20 cellular contexts compared by ENCODE assay signal in the genomic region with DNA sequence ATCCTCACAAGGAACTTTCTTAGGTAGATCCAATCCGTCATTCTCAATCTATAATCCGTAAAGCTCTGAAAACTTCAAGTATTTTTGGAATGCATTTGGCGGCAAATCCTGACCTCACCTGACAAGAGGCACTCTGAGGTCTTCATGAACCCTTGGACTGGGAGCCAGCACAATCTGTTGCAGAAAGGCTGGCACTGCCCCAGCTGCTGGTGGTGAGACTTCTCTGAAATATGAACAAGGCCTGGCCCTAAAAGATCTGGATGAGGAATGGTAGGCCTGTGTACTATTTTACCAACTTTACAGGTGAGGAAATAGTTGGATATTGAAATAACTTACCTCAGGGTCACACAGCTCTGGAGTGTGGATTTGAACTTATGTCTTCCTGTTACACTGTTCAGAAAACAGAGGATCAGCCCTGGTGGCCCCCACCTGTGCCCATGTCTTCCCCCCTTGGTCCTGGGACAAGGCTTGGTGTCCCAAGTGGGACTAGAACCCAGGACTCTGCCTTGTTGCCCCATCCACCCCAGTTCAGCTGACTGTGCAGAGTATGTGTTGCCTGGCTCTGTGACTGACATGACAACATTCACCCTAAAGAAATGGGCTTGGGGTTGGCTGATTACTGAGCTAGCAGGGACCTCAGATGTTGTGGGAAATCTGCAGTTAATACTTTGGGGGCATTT.
DNase-seq lines count a peak whose midpoint lies in the region; ATAC-seq and TF ChIP-seq lines count a peak whose summit lies in the region.
"Had no signal": no experiment of that assay in that cellular context is flagged by ENCODE, and none has a peak within 500 bp of the region (broad histone marks: within the 10 kb centered on the region; RNA-seq: fewer than 3 reads in every experiment).

No MANE protein-coding gene starts in this region.

- ATAC-seq in activated naive CD8-positive, alpha-beta T cell treated with anti-CD3 and anti-CD28 coated beads, Interleukin-2, amount 50 U/mL, for 24 hours: no peak

- no peak overlapping the region for H2AFZ ChIP-seq in neuronal stem cell (ENCODE audit: low read length)

- no peak overlapping the region for H4K91ac ChIP-seq in neuronal stem cell (ENCODE audit: low read depth, low read length, poor library complexity)

- H3K9me3 Mint-ChIP-seq in activated naive CD8-positive, alpha-beta T cell treated with anti-CD3 and anti-CD28 coated beads, Interleukin-2, amount 50 U/mL, for 24 hours: no peaks in the 10 kb centered on the region

- H2BK5ac ChIP-seq in neuronal stem cell (ENCODE audit: low read length): no peak overlapping the region

- no CpG with 5 or more reads among the region's 3 CpGs for WGBS in neuronal stem cell (ENCODE audit: extremely low coverage in 2 of 2, insufficient read length in 2 of 2, insufficient replicate concordance in 1 of 2), 2 donors

- no peak overlapping the region for H3K18ac ChIP-seq in neuronal stem cell (ENCODE audit: low read length)

- H3K27ac Mint-ChIP-seq in activated naive CD8-positive, alpha-beta T cell treated with anti-CD3 and anti-CD28 coated beads, Interleukin-2, amount 50 U/mL, for 24 hours: no peak overlapping the region
- H3K27ac Mint-ChIP-seq: B cell, CD14-positive monocyte had no signal

- H3K9me3 ChIP-seq in right atrium auricular region (no peaks in the 10 kb centered on the region), neuronal stem cell (replicated peaks in 1 of 2; ENCODE audit: control insufficient read depth in 2 of 2, insufficient read depth in 1 of 2, low read depth in 1 of 2, low read length in 2 of 2) (peaks cover 0 to 7% of the 10 kb centered on the region in 2 donors), vagina (no peaks in the 10 kb centered on the region)

- TF ChIP-seq POLR2A in vagina (IDR thresholded peaks at IDR 0.05): no peak

- intact Hi-C loops in cardiac septum (cut with DNase I) (loop anchor here (10.0 kb wide), 1 partner anchor 575 kb away; no protein-coding TSS in a partner anchor), vagina (cut with DNase I) (no loop called here)

- no peak overlapping the region for H3K4me2 ChIP-seq in neuronal stem cell (ENCODE audit: insufficient read depth, low read length, poor library complexity, severe bottlenecking)

- peak; percentile 32 for DNase-seq in right atrium auricular region (ENCODE audit: low spot score)
- DNase-seq in cardiac septum (ENCODE audit: low spot score): no peak
- peak; percentile 7 for DNase-seq in coronary artery (ENCODE audit: low spot score)
- no peak for DNase-seq in neuronal stem cell (ENCODE audit: low spot score)
- peak; percentile 46 to 67 for DNase-seq in vagina (ENCODE audit: extremely low spot score in 2 of 2)
- no peak for DNase-seq in T1000 (lab: John Stamatoyannopoulos, UW)
- no peak for DNase-seq in activated naive CD8-positive, alpha-beta T cell treated with anti-CD3 and anti-CD28 coated beads, Interleukin-2, amount 50 U/mL, for 24 hours
- no peak for DNase-seq in activated CD4-positive, CD25-positive, alpha-beta regulatory T cell treated with anti-CD3 and anti-CD28 coated beads, Interleukin-2, amount 50 U/mL, for 72 hours
- DNase-seq: EL, GF-D8, GOT3, Kasumi-1, NCI-H1694 treated with DMSO at 0.1 percent for 48 hours, NCI-H2081 treated with DMSO at 0.1 percent for 48 hours, NCI-H446 treated with DMSO at 0.1 percent for 48 hours, NCI-H748 treated with DMSO at 0.1 percent for 48 hours, OCI-M1 had no signal

- H3K9ac ChIP-seq in neuronal stem cell (ENCODE audit: low read depth, low read length, poor library complexity): no peak overlapping the region

- H3K4me1 ChIP-seq in right atrium auricular region (no peaks in the 10 kb centered on the region), neuronal stem cell (ENCODE audit: control insufficient read depth in 2 of 2, insufficient read depth in 1 of 2, low read depth in 1 of 2, low read length in 2 of 2) (peaks cover 3 to 16% of the 10 kb centered on the region in 2 donors), vagina (no peaks in the 10 kb centered on the region)
- H3K4me1 ChIP-seq: SJSA1 had no signal

- H3K36me3 ChIP-seq in right atrium auricular region: no peaks in the 10 kb centered on the region
- no peaks in the 10 kb centered on the region for H3K36me3 ChIP-seq in neuronal stem cell (replicated peaks in 1 of 2; ENCODE audit: control insufficient read depth in 2 of 2, insufficient read depth in 2 of 2, low read length in 2 of 2)
- no peaks in the 10 kb centered on the region for H3K36me3 ChIP-seq in vagina
- H3K36me3 ChIP-seq: SJSA1 had no signal

- no peak overlapping the region for H3K4me3 ChIP-seq in right atrium auricular region
- no peak overlapping the region for H3K4me3 ChIP-seq in coronary artery
- no peak overlapping the region for H3K4me3 ChIP-seq in neuronal stem cell (ENCODE audit: low read length in 2 of 2)
- no peak overlapping the region for H3K4me3 ChIP-seq in vagina
- H3K4me3 ChIP-seq: SJSA1 had no signal

- H3K36me3 Mint-ChIP-seq in activated naive CD8-positive, alpha-beta T cell treated with anti-CD3 and anti-CD28 coated beads, Interleukin-2, amount 50 U/mL, for 24 hours (ENCODE audit: low read depth): no peaks in the 10 kb centered on the region
- H3K36me3 Mint-ChIP-seq: CD14-positive monocyte had no signal

- TF ChIP-seq CTCF in right atrium auricular region (IDR thresholded peaks at IDR 0.05) (no peak), coronary artery (IDR thresholded peaks at IDR 0.05) (no peak), vagina (IDR thresholded peaks at IDR 0.05) (no peak)

- peaks cover 2% of the 10 kb centered on the region for H3K4me1 Mint-ChIP-seq in activated naive CD8-positive, alpha-beta T cell treated with anti-CD3 and anti-CD28 coated beads, Interleukin-2, amount 50 U/mL, for 24 hours
- H3K4me1 Mint-ChIP-seq: B cell had no signal

- H3K4me3 Mint-ChIP-seq in activated naive CD8-positive, alpha-beta T cell treated with anti-CD3 and anti-CD28 coated beads, Interleukin-2, amount 50 U/mL, for 24 hours: no peak overlapping the region
- H3K4me3 Mint-ChIP-seq: B cell had no signal

- H3K27me3 ChIP-seq in right atrium auricular region (no peaks in the 10 kb centered on the region), neuronal stem cell (ENCODE audit: control insufficient read depth in 3 of 3, insufficient read depth in 3 of 3, low read depth in 1 of 3, low read length in 3 of 3) (no peaks in the 10 kb centered on the region), vagina (no peaks in the 10 kb centered on the region)
- H3K27me3 ChIP-seq: SJSA1 had no signal

- H4K8ac ChIP-seq in neuronal stem cell (ENCODE audit: low read depth, low read length): no peak overlapping the region

- no peak overlapping the region for H2BK12ac ChIP-seq in neuronal stem cell (ENCODE audit: low read length)

- H3K23ac ChIP-seq in neuronal stem cell (ENCODE audit: low read depth, low read length, poor library complexity): no peak overlapping the region

- no peak overlapping the region for H2BK120ac ChIP-seq in neuronal stem cell (ENCODE audit: low read depth, low read length)

- H3K14ac ChIP-seq in neuronal stem cell (ENCODE audit: low read length): no peak overlapping the region

- H3K4ac ChIP-seq in neuronal stem cell (ENCODE audit: low read length): no peak overlapping the region

- no peak overlapping the region for H2BK15ac ChIP-seq in neuronal stem cell (ENCODE audit: low read length)

- H3K27me3 Mint-ChIP-seq in activated naive CD8-positive, alpha-beta T cell treated with anti-CD3 and anti-CD28 coated beads, Interleukin-2, amount 50 U/mL, for 24 hours: peaks cover 23% of the 10 kb centered on the region

- H2AK5ac ChIP-seq in neuronal stem cell (ENCODE audit: low read depth, low read length): peak overlapping the region; percentile 58

- H3K27ac ChIP-seq in right atrium auricular region: no peak overlapping the region
- H3K27ac ChIP-seq in coronary artery: no peak overlapping the region
- no peak overlapping the region for H3K27ac ChIP-seq in neuronal stem cell (replicated peaks; ENCODE audit: low read length)
- H3K27ac ChIP-seq in vagina: no peak overlapping the region
- H3K27ac ChIP-seq: SJSA1 had no signal

- H3K79me1 ChIP-seq in neuronal stem cell (ENCODE audit: low read depth, low read length): no peaks in the 10 kb centered on the region

Comparison
In these comparisons a context has a peak if more than half of its experiments do, and no peak if none do; other contexts are left out.
1. DNase-seq: peak in right atrium auricular region (single experiment), coronary artery (single experiment) and vagina (2 of 2); none in cardiac septum (single experiment), neuronal stem cell (single experiment), T1000 (single experiment), activated naive CD8-positive, alpha-beta T cell treated with anti-CD3 and anti-CD28 coated beads, Interleukin-2, amount 50 U/mL, for 24 hours (single experiment) and activated CD4-positive, CD25-positive, alpha-beta regulatory T cell treated with anti-CD3 and anti-CD28 coated beads, Interleukin-2, amount 50 U/mL, for 72 hours (single experiment).